In the genomic region with DNA sequence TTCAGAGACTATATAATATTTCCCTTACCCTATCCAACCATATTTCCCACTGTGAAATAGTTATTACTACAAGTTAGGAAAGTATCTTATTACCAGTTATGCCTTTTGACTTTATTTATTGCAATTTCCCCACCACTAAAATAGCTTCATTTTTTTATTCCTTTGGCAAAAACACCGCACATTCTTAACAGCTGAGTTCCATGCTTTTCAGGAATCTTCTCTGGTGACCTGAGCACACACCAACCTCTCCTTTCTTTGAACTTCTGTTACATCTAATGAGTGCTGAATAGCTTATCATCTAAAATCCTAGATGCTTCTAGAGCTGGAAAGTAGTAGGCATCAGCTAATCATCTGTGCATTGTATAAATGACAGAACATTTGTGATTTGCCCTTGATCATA, we compare ENCODE assay signal across 19 cellular contexts.
A peak's percentile ranks its signal among the peaks of the same experiment; 100 is the strongest.
DNase-seq lines count a peak whose midpoint lies in the region; ATAC-seq and TF ChIP-seq lines count a peak whose summit lies in the region.
"Had no signal": no experiment of that assay in that cellular context is flagged by ENCODE, and none has a peak within 500 bp of the region (broad histone marks: within the 10 kb centered on the region; RNA-seq: fewer than 3 reads in every experiment).

No MANE protein-coding gene starts in this region.

- H3K9ac ChIP-seq in IMR-90 (ENCODE audit: low read depth, low read length), result no peak overlapping the region
- no peak overlapping the region for H3K9ac ChIP-seq in mesendoderm (ENCODE audit: low read length)

- H2BK5ac ChIP-seq in IMR-90 (ENCODE audit: low read depth, low read length, poor library complexity, severe bottlenecking) (no peak overlapping the region), mesendoderm (ENCODE audit: low read length) (no peak overlapping the region)

- H3K36me3 Mint-ChIP-seq in chondrocyte (ENCODE audit: low read depth), result peaks cover 3% of the 10 kb centered on the region

- H3K27me3 Mint-ChIP-seq in chondrocyte (ENCODE audit: low read depth), result no peaks in the 10 kb centered on the region

- dilution Hi-C loops in IMR-90 (cut with HindIII; ENCODE audit: low sequenced_read_pairs, unreplicated experiment), result no loop called here

- no peak overlapping the region for H2BK20ac ChIP-seq in IMR-90 (ENCODE audit: low read depth, low read length)

- H4K8ac ChIP-seq in IMR-90 (ENCODE audit: low read depth in 2 of 2, low read length in 2 of 2), result no peak overlapping the region
- H4K8ac ChIP-seq in mesendoderm (ENCODE audit: low read depth, low read length), result no peak overlapping the region

- H3K4ac ChIP-seq in IMR-90 (ENCODE audit: low read depth, low read length), result no peak overlapping the region
- H3K4ac ChIP-seq in mesendoderm (ENCODE audit: low read depth, low read length), result no peak overlapping the region

- no peak overlapping the region for H3K56ac ChIP-seq in IMR-90 (ENCODE audit: extremely low read depth, insufficient read depth, low read length)
- H3K56ac ChIP-seq in mesendoderm (ENCODE audit: low read length), result no peak overlapping the region

- no peak for TF ChIP-seq RAD21 in IMR-90 (IDR thresholded peaks at IDR 0.05; ENCODE audit: low read length)

- TF ChIP-seq POLR2A in IMR-90 (IDR thresholded peaks at IDR 0.05; ENCODE audit: low read depth, low read length) (no peak), thyroid gland (IDR thresholded peaks at IDR 0.05) (no peak)

- H3K14ac ChIP-seq in IMR-90 (replicated peaks; ENCODE audit: low read depth, low read length), result no peak overlapping the region

- DNase-seq in BJ (ENCODE audit: low read depth) (peak; percentile 17), IMR-90 (peak; percentile 38), chondrocyte (ENCODE audit: low spot score) (no peak), iris pigment epithelial cell (ENCODE audit: low read depth) (peak; percentile 56), thyroid gland (no peak), mesendoderm (no peak)
- DNase-seq: AML-193, COR-L47, DMS153, KBM-7, NCI-H1048, NCI-H1436 treated with DMSO at 0.1 percent for 48 hours, NCI-H2029 treated with DMSO at 0.1 percent for 48 hours, NCI-H748 treated with DMSO at 0.1 percent for 48 hours, PC-3 had no signal

- H3K27ac Mint-ChIP-seq in chondrocyte (ENCODE audit: unreplicated experiment), result peak overlapping the region; percentile 52

- H3K4me1 Mint-ChIP-seq in chondrocyte (ENCODE audit: low read depth), result peaks cover 50% of the 10 kb centered on the region

- H3K79me1 ChIP-seq in IMR-90 (ENCODE audit: low read depth in 1 of 2, low read length in 2 of 2) (peaks cover 10 to 13% of the 10 kb centered on the region in 2 experiments; a peak in 2 of 4 replicates), mesendoderm (ENCODE audit: low read length) (peaks cover 3% of the 10 kb centered on the region)

- H3K18ac ChIP-seq in IMR-90 (ENCODE audit: low read depth, low read length) (no peak overlapping the region), mesendoderm (ENCODE audit: low read length) (no peak overlapping the region)

- peaks cover 7% of the 10 kb centered on the region for H3K9me3 Mint-ChIP-seq in chondrocyte (ENCODE audit: low read depth)

- H2AK5ac ChIP-seq in IMR-90 (ENCODE audit: low read depth, low read length) (no peak overlapping the region), mesendoderm (ENCODE audit: low read length) (no peak overlapping the region)

- H3K27ac ChIP-seq in IMR-90 (ENCODE audit: insufficient read depth, low read length) (no peak overlapping the region), thyroid gland (no peak overlapping the region), mesendoderm (ENCODE audit: low read depth, low read length) (no peak overlapping the region)
- H3K27ac ChIP-seq: A549 had no signal

- no peak overlapping the region for H2AFZ ChIP-seq in IMR-90 (replicated peaks; ENCODE audit: low read length, poor library complexity)

- H3K4me1 ChIP-seq in IMR-90 (ENCODE audit: control insufficient read depth, insufficient read depth, low read length) (no peaks in the 10 kb centered on the region; the same call in 1 of the 2 replicates), thyroid gland (peaks cover 6 to 7% of the 10 kb centered on the region in 2 donors), mesendoderm (ENCODE audit: control insufficient read depth, low read depth, low read length) (no peaks in the 10 kb centered on the region)

- TF ChIP-seq CTCF in BJ (IDR thresholded peaks at IDR 0.05; ENCODE audit: insufficient read depth, low read depth, low read length) (no peak), IMR-90 (conservative IDR thresholded peaks at IDR 0.05; ENCODE audit: low read depth, low read length) (no peak), chondrocyte (IDR thresholded peaks at IDR 0.05) (no peak), thyroid gland (IDR thresholded peaks at IDR 0.05) (no peak)

- in situ Hi-C loops in IMR-90 (cut with MboI; ENCODE audit: low sequenced_read_pairs), result no loop called here

- ATAC-seq in IMR-90 (ENCODE audit: low read depth) (peak; percentile 53; the same call in 1 of the 2 replicates), HG02588 (IDR thresholded peaks at IDR 0.05; ENCODE audit: unreplicated experiment) (no peak), esophagus mucosa (no peak)
- ATAC-seq: A549, HCT116, PC-3 had no signal

- H3K9me3 ChIP-seq in IMR-90 (ENCODE audit: control insufficient read depth, insufficient read depth, low read length) (no peaks in the 10 kb centered on the region), thyroid gland (no peaks in the 10 kb centered on the region)
- H3K9me3 ChIP-seq: A549 had no signal

- no peaks in the 10 kb centered on the region for H3K27me3 ChIP-seq in BJ (ENCODE audit: control insufficient read depth, insufficient read depth, low read length)
- H3K27me3 ChIP-seq in IMR-90 (ENCODE audit: control insufficient read depth, insufficient read depth, low read length), result no peaks in the 10 kb centered on the region
- no peaks in the 10 kb centered on the region for H3K27me3 ChIP-seq in thyroid gland
- no peaks in the 10 kb centered on the region for H3K27me3 ChIP-seq in mesendoderm (ENCODE audit: insufficient read depth, low read length, poor library complexity)

- WGBS in IMR-90 (ENCODE audit: extremely low coverage in 2 of 2, insufficient read length in 1 of 2), 2 experiments, result no CpG with 5 or more reads among the region's 1 CpG
- WGBS in thyroid gland, 2 donors, result 83 to 91% methylated on average over 1 of the region's 1 CpG
- no CpG with 5 or more reads among the region's 1 CpG for WGBS in mesendoderm (ENCODE audit: extremely low coverage, insufficient coverage, low lambda C conversion rate)

- H3K9me1 ChIP-seq in IMR-90 (ENCODE audit: insufficient read depth, low read length), result no peaks in the 10 kb centered on the region

- H4K20me1 ChIP-seq in IMR-90 (ENCODE audit: insufficient read depth, low read length), result 0 out of 2 replicates have a peak, but pooled peaks cover 5% of the 10 kb centered on the region

- no peak overlapping the region for H4K91ac ChIP-seq in IMR-90 (ENCODE audit: insufficient read depth, low read depth, low read length)

- BruUV-seq in IMR-90 (replicated peaks; lab: Mats Ljungman, UMichigan), result no TSS peak

- intact Hi-C loops in IMR-90 (cut with micrococcal nuclease) (no loop called here), thyroid gland (cut with DNase I) (no loop called here)

- H3K23ac ChIP-seq in IMR-90 (ENCODE audit: low read depth, low read length), result no peak overlapping the region
- no peak overlapping the region for H3K23ac ChIP-seq in mesendoderm (ENCODE audit: low read length)

- peaks cover 1% of the 10 kb centered on the region for H3K79me2 ChIP-seq in mesendoderm (ENCODE audit: control insufficient read depth, insufficient read depth, low read length)

- no peak overlapping the region; the same call in 1 of the 2 replicates for H3K4me2 ChIP-seq in IMR-90 (ENCODE audit: low read depth, low read length)
- H3K4me2 ChIP-seq in mesendoderm (ENCODE audit: low read length), result no peak overlapping the region
- H3K4me2 ChIP-seq: A549 had no signal

- CTCF ChIA-PET in BJ (lab: Yijun Ruan, JAX), result no interaction called here
- CTCF ChIA-PET in IMR-90 (lab: Yijun Ruan, JAX), result no interaction called here

- H4K5ac ChIP-seq in IMR-90 (ENCODE audit: low read depth, low read length) (no peak overlapping the region), mesendoderm (ENCODE audit: low read length) (no peak overlapping the region)

- no peak overlapping the region for H2AK9ac ChIP-seq in IMR-90 (replicated peaks; ENCODE audit: low read depth, low read length, poor library complexity)

- H2BK15ac ChIP-seq in IMR-90 (ENCODE audit: low read depth, low read length) (no peak overlapping the region), mesendoderm (replicated peaks; ENCODE audit: low read depth) (no peak overlapping the region)

- H3K36me3 ChIP-seq in BJ (ENCODE audit: control insufficient read depth, insufficient read depth, low read length) (no peaks in the 10 kb centered on the region), IMR-90 (ENCODE audit: control insufficient read depth, insufficient read depth, low read length) (no peaks in the 10 kb centered on the region), thyroid gland (no peaks in the 10 kb centered on the region), mesendoderm (ENCODE audit: control insufficient read depth, insufficient read depth, low read length) (no peaks in the 10 kb centered on the region)

- H3K4me3 ChIP-seq in BJ (ENCODE audit: low read depth, low read length) (no peak overlapping the region), IMR-90 (ENCODE audit: insufficient read depth, low read depth, low read length) (no peak overlapping the region), thyroid gland (replicated peaks in 1 of 3) (no peak overlapping the region), mesendoderm (ENCODE audit: low read length) (no peak overlapping the region)
- H3K4me3 ChIP-seq: A549 had no signal

- H3K4me3 Mint-ChIP-seq in chondrocyte (ENCODE audit: unreplicated experiment), result no peak overlapping the region

- H2BK120ac ChIP-seq in IMR-90 (ENCODE audit: low read depth, low read length), result no peak overlapping the region
- H2BK120ac ChIP-seq in mesendoderm (ENCODE audit: low read depth, low read length), result no peak overlapping the region

- POLR2A ChIA-PET in BJ (lab: Charles Lee), result no interaction called here
- POLR2A ChIA-PET in IMR-90 (lab: Charles Lee; ENCODE audit: unreplicated experiment), result no interaction called here

TF ChIP-seq in IMR-90, 13 proteins besides CTCF, POLR2A, EP300 and RAD21 (continues in another document):
- TF ChIP-seq CEBPB (IDR thresholded peaks at IDR 0.05; ENCODE audit: low read depth, low read length) (no peak), CHD1 (IDR thresholded peaks at IDR 0.05; ENCODE audit: low read depth, low read length) (no peak), NFE2L2 (IDR thresholded peaks at IDR 0.05; ENCODE audit: low read depth, low read length) (no peak), RFX5 (IDR thresholded peaks at IDR 0.05; ENCODE audit: low read depth, low read length) (no peak), SMC3 (IDR thresholded peaks at IDR 0.05; ENCODE audit: low read depth, low read length) (no peak), MXI1 (IDR thresholded peaks at IDR 0.05; ENCODE audit: borderline replicate concordance, low read depth, low read length) (no peak)

Comparison
In these comparisons a context has a peak if more than half of its experiments do, and no peak if none do; other contexts are left out.
1. DNase-seq: peak in BJ (single experiment), IMR-90 (single experiment) and iris pigment epithelial cell (single experiment); none in chondrocyte (single experiment), thyroid gland (0 of 2) and mesendoderm (single experiment).